10 cellular contexts compared by ENCODE assay signal in genomic region chr9:7974335-7975005, GRCh38.
DNase-seq lines count a peak whose midpoint lies in the region; ATAC-seq lines count a peak whose summit lies in the region.
"Had no signal": no experiment of that assay in that cellular context is flagged by ENCODE, and none has a peak within 500 bp of the region (broad histone marks: within the 10 kb centered on the region; RNA-seq: fewer than 3 reads in every experiment).

No MANE protein-coding gene starts in this region.

- no peaks in the 10 kb centered on the region for H3K27me3 Mint-ChIP-seq in activated T-cell treated with anti-CD3 and anti-CD28 coated beads, Interleukin-2, amount 50 U/mL, for 4 hours (ENCODE audit: low read depth)
- H3K27me3 Mint-ChIP-seq in activated CD4-positive, alpha-beta memory T cell treated with anti-CD3 and anti-CD28 coated beads for 36 hours: no peaks in the 10 kb centered on the region
- H3K27me3 Mint-ChIP-seq in stimulated activated naive CD8-positive, alpha-beta T cell treated with anti-CD3 and anti-CD28 coated beads, Interleukin-15, Interleukin-2, amounts not matched to agents 100 ng/mL and 50 ng/mL, for 24 hours: no peaks in the 10 kb centered on the region

- peaks cover 54% of the 10 kb centered on the region for H3K4me1 Mint-ChIP-seq in activated T-cell treated with anti-CD3 and anti-CD28 coated beads, Interleukin-2, amount 50 U/mL, for 4 hours (ENCODE audit: low read depth)
- peaks cover 49% of the 10 kb centered on the region for H3K4me1 Mint-ChIP-seq in activated CD4-positive, alpha-beta memory T cell treated with anti-CD3 and anti-CD28 coated beads for 36 hours (ENCODE audit: low read depth)
- peaks cover 63% of the 10 kb centered on the region for H3K4me1 Mint-ChIP-seq in stimulated activated naive CD8-positive, alpha-beta T cell treated with anti-CD3 and anti-CD28 coated beads, Interleukin-15, Interleukin-2, amounts not matched to agents 100 ng/mL and 50 ng/mL, for 24 hours (ENCODE audit: low read depth)

- POLR2A ChIA-PET in activated CD4-positive, alpha-beta memory T cell treated with anti-CD3 and anti-CD28 coated beads for 36 hours (lab: Charles Lee): no interaction called here

- intact Hi-C loops in activated CD4-positive, alpha-beta memory T cell treated with anti-CD3 and anti-CD28 coated beads for 36 hours (cut with micrococcal nuclease): loop anchor here (1.0 kb wide), 1 partner anchor 18 kb away; no protein-coding TSS in a partner anchor

- CTCF ChIA-PET in activated CD4-positive, alpha-beta memory T cell treated with anti-CD3 and anti-CD28 coated beads for 36 hours (lab: Charles Lee): no interaction called here

- no peaks in the 10 kb centered on the region for H3K36me3 Mint-ChIP-seq in activated T-cell treated with anti-CD3 and anti-CD28 coated beads, Interleukin-2, amount 50 U/mL, for 4 hours (ENCODE audit: insufficient read depth)
- no peaks in the 10 kb centered on the region for H3K36me3 Mint-ChIP-seq in activated CD4-positive, alpha-beta memory T cell treated with anti-CD3 and anti-CD28 coated beads for 36 hours
- H3K36me3 Mint-ChIP-seq in stimulated activated naive CD8-positive, alpha-beta T cell treated with anti-CD3 and anti-CD28 coated beads, Interleukin-15, Interleukin-2, amounts not matched to agents 100 ng/mL and 50 ng/mL, for 24 hours (ENCODE audit: low read depth): no peaks in the 10 kb centered on the region

- H3K4me3 Mint-ChIP-seq in activated T-cell treated with anti-CD3 and anti-CD28 coated beads, Interleukin-2, amount 50 U/mL, for 4 hours: peak overlapping the region; percentile 5
- no peak overlapping the region for H3K4me3 Mint-ChIP-seq in activated CD4-positive, alpha-beta memory T cell treated with anti-CD3 and anti-CD28 coated beads for 36 hours
- H3K4me3 Mint-ChIP-seq in stimulated activated naive CD8-positive, alpha-beta T cell treated with anti-CD3 and anti-CD28 coated beads, Interleukin-15, Interleukin-2, amounts not matched to agents 100 ng/mL and 50 ng/mL, for 24 hours: peak overlapping the region; percentile 17

- DNase-seq in activated T-cell treated with anti-CD3 and anti-CD28 coated beads, Interleukin-2, amount 50 U/mL, for 4 hours: no peak
- no peak for DNase-seq in activated T-cell treated with anti-CD3 and anti-CD28 coated beads, Interleukin-2, amount 50 U/mL, for 1 hour
- peak; percentile 43 for DNase-seq in activated CD4-positive, alpha-beta memory T cell treated with anti-CD3 and anti-CD28 coated beads for 36 hours
- DNase-seq in iPS-NIHi7 (ENCODE audit: extremely low spot score): no peak
- DNase-seq in globus pallidus (ENCODE audit: low spot score): no peak
- no peak for DNase-seq in mucosa of gallbladder (ENCODE audit: low spot score)
- DNase-seq: DMS79; effector memory CD4-positive, alpha-beta T cell had no signal

- ATAC-seq in activated T-cell treated with anti-CD3 and anti-CD28 coated beads, Interleukin-2, amount 50 U/mL, for 4 hours: peak; percentile 33 to 36
- ATAC-seq in HG03354 (IDR thresholded peaks at IDR 0.05; ENCODE audit: poor library complexity, severe bottlenecking, unreplicated experiment): peak; percentile 34

- H3K27ac Mint-ChIP-seq in activated CD4-positive, alpha-beta memory T cell treated with anti-CD3 and anti-CD28 coated beads for 36 hours: peak overlapping the region; percentile 77
- H3K27ac Mint-ChIP-seq in stimulated activated naive CD8-positive, alpha-beta T cell treated with anti-CD3 and anti-CD28 coated beads, Interleukin-15, Interleukin-2, amounts not matched to agents 100 ng/mL and 50 ng/mL, for 24 hours: peak overlapping the region; percentile 90

- no peaks in the 10 kb centered on the region for H3K9me3 Mint-ChIP-seq in activated T-cell treated with anti-CD3 and anti-CD28 coated beads, Interleukin-2, amount 50 U/mL, for 4 hours
- no peaks in the 10 kb centered on the region for H3K9me3 Mint-ChIP-seq in activated CD4-positive, alpha-beta memory T cell treated with anti-CD3 and anti-CD28 coated beads for 36 hours
- peaks cover 4% of the 10 kb centered on the region for H3K9me3 Mint-ChIP-seq in stimulated activated naive CD8-positive, alpha-beta T cell treated with anti-CD3 and anti-CD28 coated beads, Interleukin-15, Interleukin-2, amounts not matched to agents 100 ng/mL and 50 ng/mL, for 24 hours
